9 cellular contexts compared by ENCODE assay signal in the genomic region with DNA sequence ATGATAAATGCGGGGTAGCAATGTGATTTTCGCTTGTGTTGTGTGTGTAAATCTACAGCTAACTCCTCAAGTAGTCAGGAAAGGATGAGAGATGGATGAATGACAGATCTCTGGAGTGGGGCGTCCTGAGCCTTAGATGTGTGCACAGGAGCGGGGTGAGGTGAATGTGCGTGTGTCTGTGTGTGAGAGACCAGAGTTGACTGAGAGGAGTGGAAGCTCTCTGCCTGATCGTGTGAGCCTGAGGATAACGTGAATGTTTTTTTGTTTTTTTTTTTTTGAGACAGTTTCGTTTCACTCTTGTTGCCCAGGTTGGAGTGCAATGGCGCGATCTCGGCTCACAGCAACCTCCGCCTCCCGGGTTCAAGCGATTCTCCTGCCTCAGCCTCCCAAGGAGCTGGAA.
DNase-seq lines count a peak whose midpoint lies in the region; ATAC-seq and TF ChIP-seq lines count a peak whose summit lies in the region.
"Had no signal": no experiment of that assay in that cellular context is flagged by ENCODE, and none has a peak within 500 bp of the region (broad histone marks: within the 10 kb centered on the region; RNA-seq: fewer than 3 reads in every experiment).

No MANE protein-coding gene starts in this region.

- H3K36me3 Mint-ChIP-seq in T-helper 2 cell treated with Interferon-gamma antibody and Interleukin-4, amounts not matched to agents 5 μg/mL and 100 μg/mL, for 36 hours (ENCODE audit: low read depth): peaks cover 52% of the 10 kb centered on the region

- peaks cover 64% of the 10 kb centered on the region for H3K9me3 Mint-ChIP-seq in T-helper 2 cell treated with Interferon-gamma antibody and Interleukin-4, amounts not matched to agents 5 μg/mL and 100 μg/mL, for 36 hours

- peak overlapping the region; percentile 99 for H3K4me3 Mint-ChIP-seq in T-helper 2 cell treated with Interferon-gamma antibody and Interleukin-4, amounts not matched to agents 5 μg/mL and 100 μg/mL, for 36 hours

- peaks cover 18% of the 10 kb centered on the region for H3K4me1 Mint-ChIP-seq in T-helper 2 cell treated with Interferon-gamma antibody and Interleukin-4, amounts not matched to agents 5 μg/mL and 100 μg/mL, for 36 hours (ENCODE audit: low read depth)

- H3K4me3 ChIP-seq in GM12864 (ENCODE audit: low read depth, low read length) (peak overlapping the region; percentile 66), foreskin fibroblast (ENCODE audit: low read depth in 1 of 2, low read length in 2 of 2) (peak overlapping the region; percentile 62 to 99), retinal pigment epithelial cell (ENCODE audit: low read length) (peak overlapping the region; percentile 78)

- no peaks in the 10 kb centered on the region for H3K27me3 Mint-ChIP-seq in T-helper 2 cell treated with Interferon-gamma antibody and Interleukin-4, amounts not matched to agents 5 μg/mL and 100 μg/mL, for 36 hours (ENCODE audit: low read depth)

- TF ChIP-seq CTCF in GM12864 (IDR thresholded peaks at IDR 0.05; ENCODE audit: low read depth, low read length, missing control alignments) (no peak), foreskin fibroblast (IDR thresholded peaks at IDR 0.05; ENCODE audit: low read depth, low read length) (no peak), retinal pigment epithelial cell (conservative IDR thresholded peaks at IDR 0.05; ENCODE audit: low read depth, low read length) (no peak)

- ATAC-seq in HG03520 (IDR thresholded peaks at IDR 0.05; ENCODE audit: unreplicated experiment): no peak
- ATAC-seq: HCT116 had no signal

- DNase-seq in GM12864 (ENCODE audit: low read depth) (no peak), foreskin fibroblast (no peak), retinal pigment epithelial cell (ENCODE audit: low read depth) (no peak), NCI-H774 (lab: John Stamatoyannopoulos, UW) (no peak), NCI-H1417 treated with DMSO at 0.1 percent for 48 hours (lab: John Stamatoyannopoulos, UW) (no peak), NCI-H2029 (lab: John Stamatoyannopoulos, UW) (no peak)
- no peak for DNase-seq in T-helper 2 cell treated with Interferon-gamma antibody and Interleukin-4, amounts not matched to agents 5 μg/mL and 100 μg/mL, for 36 hours (ENCODE audit: low spot score)

- H3K27ac Mint-ChIP-seq in T-helper 2 cell treated with Interferon-gamma antibody and Interleukin-4, amounts not matched to agents 5 μg/mL and 100 μg/mL, for 36 hours: peak overlapping the region; percentile 33
